Comparison of ENCODE assay signal across 11 cellular contexts in the genomic region with DNA sequence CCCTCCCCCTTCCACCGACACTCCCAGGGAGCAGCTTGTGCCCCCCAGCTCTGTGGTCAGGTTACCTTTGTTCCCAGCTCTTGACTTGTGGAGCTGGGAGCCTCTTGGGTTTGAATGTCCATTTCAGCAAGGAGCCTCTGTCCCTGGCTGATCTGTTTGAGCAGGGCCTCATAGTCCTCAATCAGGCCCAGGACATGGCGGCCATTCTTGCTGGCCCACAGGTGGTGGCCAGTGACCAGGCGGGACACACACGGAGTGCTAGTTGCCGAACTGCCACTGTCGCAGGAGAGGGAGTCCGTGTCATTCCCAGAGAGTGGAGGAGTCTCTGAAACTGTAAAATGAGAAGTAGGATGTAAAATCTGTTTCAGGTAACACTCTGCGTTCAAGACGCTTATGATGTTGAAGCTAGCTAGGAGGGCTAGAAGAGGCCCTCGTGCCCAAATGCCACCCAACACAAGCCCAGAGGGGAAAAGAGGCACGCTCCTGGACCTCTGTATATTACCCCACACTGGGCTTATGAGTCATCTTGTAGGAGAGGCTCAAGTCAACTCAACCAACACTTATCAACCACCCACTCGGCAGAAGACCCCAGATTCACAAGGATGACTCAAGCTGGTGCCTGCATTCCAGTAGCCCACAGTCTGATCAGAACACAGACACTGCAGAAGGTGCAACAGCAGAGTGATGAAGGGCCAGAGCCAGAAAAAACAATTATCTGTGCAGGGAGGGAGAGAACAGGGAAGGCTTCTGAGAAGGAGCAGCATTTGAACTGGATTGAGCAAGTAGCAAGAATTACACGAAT.
DNase-seq lines count a peak whose midpoint lies in the region; ATAC-seq and TF ChIP-seq lines count a peak whose summit lies in the region.
"Had no signal": no experiment of that assay in that cellular context is flagged by ENCODE, and none has a peak within 500 bp of the region (broad histone marks: within the 10 kb centered on the region; RNA-seq: fewer than 3 reads in every experiment).

No MANE protein-coding gene starts in this region.

- no peaks in the 10 kb centered on the region for H3K9me3 Mint-ChIP-seq in activated CD8-positive, alpha-beta T cell treated with anti-CD3 and anti-CD28 coated beads, Interleukin-2, amount 10 ng/mL, durations not matched to agents 7 days and 5 days (ENCODE audit: insufficient read depth)
- H3K9me3 Mint-ChIP-seq: naive thymus-derived CD8-positive, alpha-beta T cell had no signal

- ATAC-seq in activated CD8-positive, alpha-beta T cell treated with anti-CD3 and anti-CD28 coated beads, Interleukin-2, amount 10 ng/mL, durations not matched to agents 7 days and 5 days, result no peak
- ATAC-seq in GM21825 (IDR thresholded peaks at IDR 0.05; ENCODE audit: unreplicated experiment), result no peak
- no peak for ATAC-seq in GM21576 (IDR thresholded peaks at IDR 0.05; ENCODE audit: unreplicated experiment)
- no peak for ATAC-seq in GM21528 (IDR thresholded peaks at IDR 0.05; ENCODE audit: low FRiP score, unreplicated experiment)
- ATAC-seq: naive thymus-derived CD8-positive, alpha-beta T cell had no signal

- H3K27ac ChIP-seq in ACC112 (ENCODE audit: low read depth, low read length), result peak overlapping the region; percentile 88
- H3K27ac ChIP-seq: Peyer's patch, thoracic aorta had no signal

- H3K79me2 ChIP-seq in ACC112 (ENCODE audit: control insufficient read depth, insufficient read depth, low read length, unreplicated experiment), result no peaks in the 10 kb centered on the region

- H3K4me1 Mint-ChIP-seq in activated CD8-positive, alpha-beta T cell treated with anti-CD3 and anti-CD28 coated beads, Interleukin-2, amount 10 ng/mL, durations not matched to agents 7 days and 5 days (ENCODE audit: low read depth), result peaks cover 4% of the 10 kb centered on the region

- H3K4me1 ChIP-seq in ACC112 (ENCODE audit: control insufficient read depth, insufficient read depth, low read length, unreplicated experiment), result peaks cover 44% of the 10 kb centered on the region
- H3K4me1 ChIP-seq: Peyer's patch had no signal

- peaks cover 60% of the 10 kb centered on the region for H3K36me3 Mint-ChIP-seq in activated CD8-positive, alpha-beta T cell treated with anti-CD3 and anti-CD28 coated beads, Interleukin-2, amount 10 ng/mL, durations not matched to agents 7 days and 5 days (ENCODE audit: low read depth)

- H3K27me3 ChIP-seq in ACC112 (ENCODE audit: insufficient read depth, low read length), result no peaks in the 10 kb centered on the region
- H3K27me3 ChIP-seq in kidney epithelial cell (ENCODE audit: control insufficient read depth, insufficient read depth, low read length), result no peaks in the 10 kb centered on the region
- H3K27me3 ChIP-seq: Peyer's patch had no signal

- DNase-seq in HFF-Myc (ENCODE audit: extremely low read depth, low read depth), result peak; percentile 81
- DNase-seq in activated CD8-positive, alpha-beta T cell treated with anti-CD3 and anti-CD28 coated beads, Interleukin-2, amount 10 ng/mL, durations not matched to agents 7 days and 5 days, result no peak
- peak; percentile 84 for DNase-seq in kidney epithelial cell (ENCODE audit: low read depth)
- DNase-seq in NCI-H1417 treated with DMSO at 0.1 percent for 48 hours (lab: John Stamatoyannopoulos, UW), result no peak
- DNase-seq: naive thymus-derived CD8-positive, alpha-beta T cell; Peyer's patch had no signal

- TF ChIP-seq CTCF in HFF-Myc (IDR thresholded peaks at IDR 0.05; ENCODE audit: low read depth, low read length, missing control alignments) (no peak), kidney epithelial cell (IDR thresholded peaks at IDR 0.05; ENCODE audit: insufficient read depth, low read length, poor library complexity, severe bottlenecking) (no peak)

- H3K4me3 ChIP-seq in ACC112 (ENCODE audit: low read depth, low read length) (0 out of 2 replicates have a peak overlapping the region, but pooled peaks have one; percentile 2), HFF-Myc (replicated peaks; ENCODE audit: low read depth, low read length) (no peak overlapping the region), kidney epithelial cell (ENCODE audit: low read depth, low read length) (no peak overlapping the region)
- H3K4me3 ChIP-seq: Peyer's patch, thoracic aorta had no signal

- no peaks in the 10 kb centered on the region for H3K27me3 Mint-ChIP-seq in activated CD8-positive, alpha-beta T cell treated with anti-CD3 and anti-CD28 coated beads, Interleukin-2, amount 10 ng/mL, durations not matched to agents 7 days and 5 days (ENCODE audit: low read depth)
- H3K27me3 Mint-ChIP-seq: naive thymus-derived CD8-positive, alpha-beta T cell had no signal

- peak overlapping the region; percentile 1 for H3K27ac Mint-ChIP-seq in activated CD8-positive, alpha-beta T cell treated with anti-CD3 and anti-CD28 coated beads, Interleukin-2, amount 10 ng/mL, durations not matched to agents 7 days and 5 days

- no peak overlapping the region for H3K4me3 Mint-ChIP-seq in activated CD8-positive, alpha-beta T cell treated with anti-CD3 and anti-CD28 coated beads, Interleukin-2, amount 10 ng/mL, durations not matched to agents 7 days and 5 days
- H3K4me3 Mint-ChIP-seq: naive thymus-derived CD8-positive, alpha-beta T cell had no signal

- H3K36me3 ChIP-seq in ACC112 (ENCODE audit: insufficient read depth, low read length) (peaks cover 29% of the 10 kb centered on the region), kidney epithelial cell (ENCODE audit: control insufficient read depth, insufficient read depth, low read length) (peaks cover 1% of the 10 kb centered on the region)

- CTCF ChIA-PET in activated CD8-positive, alpha-beta T cell treated with anti-CD3 and anti-CD28 coated beads, Interleukin-2, amount 10 ng/mL, durations not matched to agents 7 days and 5 days (lab: Charles Lee), result no interaction called here

- H2AFZ ChIP-seq in ACC112 (ENCODE audit: low read length, unreplicated experiment), result no peak overlapping the region

- POLR2A ChIA-PET in activated CD8-positive, alpha-beta T cell treated with anti-CD3 and anti-CD28 coated beads, Interleukin-2, amount 10 ng/mL, durations not matched to agents 7 days and 5 days (lab: Charles Lee), result no interaction called here

Comparison
In these comparisons a context has a peak if more than half of its experiments do, and no peak if none do; other contexts are left out.
1. DNase-seq: peak in HFF-Myc (single experiment) and kidney epithelial cell (single experiment); none in activated CD8-positive, alpha-beta T cell treated with anti-CD3 and anti-CD28 coated beads, Interleukin-2, amount 10 ng/mL, durations not matched to agents 7 days and 5 days (single experiment) and NCI-H1417 treated with DMSO at 0.1 percent for 48 hours (single experiment).